1 cellular context compared by ENCODE assay signal in the genomic region with DNA sequence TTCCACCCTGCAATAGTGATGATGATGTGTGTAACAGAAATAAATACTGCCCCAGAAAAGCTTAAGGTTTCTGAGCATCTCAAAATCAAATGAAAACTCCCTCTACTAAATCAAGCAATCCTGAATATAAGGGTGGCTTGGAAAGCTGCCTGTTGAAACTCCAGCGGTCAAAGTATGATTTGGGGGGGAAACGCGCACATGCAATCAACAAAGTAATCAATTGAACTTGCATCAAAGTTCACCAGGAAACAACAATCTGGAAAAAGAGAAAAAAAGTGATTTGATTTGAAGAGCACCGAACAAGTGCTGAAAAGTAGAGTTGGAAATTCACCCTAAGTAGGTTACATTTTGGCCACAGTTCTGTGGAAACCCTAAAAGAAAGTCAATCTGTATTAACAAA.
TF ChIP-seq lines count a peak whose summit lies in the region.

No MANE protein-coding gene starts in this region.

TF ChIP-seq in HepG2, 621 proteins besides CTCF, POLR2A, EP300 and RAD21 (continued from another document):
- TF ChIP-seq, protein P1, sequence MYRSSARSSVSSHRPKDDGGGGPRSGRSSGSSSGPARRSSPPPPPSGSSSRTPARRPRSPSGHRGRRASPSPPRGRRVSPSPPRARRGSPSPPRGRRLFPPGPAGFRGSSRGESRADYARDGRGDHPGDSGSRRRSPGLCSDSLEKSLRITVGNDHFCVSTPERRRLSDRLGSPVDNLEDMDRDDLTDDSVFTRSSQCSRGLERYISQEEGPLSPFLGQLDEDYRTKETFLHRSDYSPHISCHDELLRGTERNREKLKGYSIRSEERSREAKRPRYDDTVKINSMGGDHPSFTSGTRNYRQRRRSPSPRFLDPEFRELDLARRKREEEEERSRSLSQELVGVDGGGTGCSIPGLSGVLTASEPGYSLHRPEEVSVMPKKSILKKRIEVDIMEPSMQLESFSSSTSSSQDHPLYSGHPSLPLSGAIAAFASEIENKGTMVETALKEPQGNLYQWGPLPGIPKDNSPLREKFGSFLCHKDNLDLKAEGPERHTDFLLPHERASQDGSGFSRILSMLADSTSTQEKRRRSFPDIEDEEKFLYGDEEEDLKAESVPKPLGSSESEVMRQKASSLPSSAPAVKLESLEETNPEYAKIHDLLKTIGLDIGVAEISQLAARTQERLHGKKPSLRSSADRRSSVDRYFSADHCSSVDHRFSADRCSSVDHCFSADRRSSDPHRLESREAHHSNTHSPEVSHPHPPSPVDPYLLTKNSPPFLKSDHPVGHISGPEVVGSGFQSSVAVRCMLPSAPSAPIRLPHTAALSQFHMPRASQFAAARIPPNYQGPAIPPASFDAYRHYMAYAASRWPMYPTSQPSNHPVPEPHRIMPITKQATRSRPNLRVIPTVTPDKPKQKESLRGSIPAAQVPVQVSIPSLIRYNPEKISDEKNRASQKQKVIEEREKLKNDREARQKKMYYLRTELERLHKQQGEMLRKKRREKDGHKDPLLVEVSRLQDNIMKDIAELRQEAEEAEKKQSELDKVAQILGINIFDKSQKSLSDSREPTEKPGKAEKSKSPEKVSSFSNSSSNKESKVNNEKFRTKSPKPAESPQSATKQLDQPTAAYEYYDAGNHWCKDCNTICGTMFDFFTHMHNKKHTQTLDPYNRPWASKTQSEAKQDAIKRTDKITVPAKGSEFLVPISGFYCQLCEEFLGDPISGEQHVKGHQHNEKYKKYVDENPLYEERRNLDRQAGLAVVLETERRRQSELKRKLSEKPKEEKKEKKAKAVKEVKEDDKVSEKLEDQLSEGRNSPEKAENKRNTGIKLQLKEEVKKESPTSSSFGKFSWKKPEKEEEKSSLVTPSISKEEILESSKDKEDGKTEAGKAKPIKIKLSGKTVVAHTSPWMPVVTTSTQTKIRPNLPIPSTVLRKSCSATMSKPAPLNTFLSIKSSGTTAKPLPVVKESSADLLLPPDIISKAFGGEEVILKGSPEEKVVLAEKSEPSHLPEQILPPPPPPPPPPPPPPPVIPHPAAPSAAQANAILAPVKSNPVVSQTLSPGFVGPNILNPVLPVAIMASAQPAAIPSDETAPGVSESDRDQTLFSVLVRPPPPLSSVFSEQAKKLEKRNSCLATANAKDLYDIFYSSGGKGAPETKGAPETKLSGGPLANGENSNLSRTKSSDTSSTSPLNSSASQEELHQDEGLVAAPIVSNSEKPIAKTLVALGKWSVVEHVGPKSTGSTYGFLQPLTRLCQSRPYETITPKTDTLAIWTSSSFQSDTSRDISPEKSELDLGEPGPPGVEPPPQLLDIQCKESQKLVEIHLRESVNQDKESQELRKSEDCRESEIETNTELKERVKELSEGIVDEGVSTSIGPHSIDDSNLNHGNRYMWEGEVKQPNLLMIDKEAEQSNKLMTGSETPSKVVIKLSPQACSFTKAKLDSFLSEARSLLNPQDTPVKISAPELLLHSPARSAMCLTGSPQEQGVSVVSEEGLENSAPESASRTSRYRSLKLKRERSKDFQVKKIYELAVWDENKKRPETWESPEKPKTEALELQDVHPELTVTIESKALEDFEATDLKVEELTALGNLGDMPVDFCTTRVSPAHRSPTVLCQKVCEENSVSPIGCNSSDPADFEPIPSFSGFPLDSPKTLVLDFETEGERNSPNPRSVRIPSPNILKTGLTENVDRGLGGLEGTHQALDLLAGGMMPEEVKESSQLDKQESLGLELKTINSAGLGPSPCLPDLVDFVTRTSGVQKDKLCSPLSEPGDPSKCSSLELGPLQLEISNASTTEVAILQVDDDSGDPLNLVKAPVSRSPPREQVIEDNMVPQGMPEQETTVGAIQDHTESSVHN (CRISPR knock-in tag; IDR thresholded peaks at IDR 0.05) = no peak
- TF ChIP-seq GTF2F1 (IDR thresholded peaks at IDR 0.05; ENCODE audit: low read length) = no peak
- TF ChIP-seq, protein P2, sequence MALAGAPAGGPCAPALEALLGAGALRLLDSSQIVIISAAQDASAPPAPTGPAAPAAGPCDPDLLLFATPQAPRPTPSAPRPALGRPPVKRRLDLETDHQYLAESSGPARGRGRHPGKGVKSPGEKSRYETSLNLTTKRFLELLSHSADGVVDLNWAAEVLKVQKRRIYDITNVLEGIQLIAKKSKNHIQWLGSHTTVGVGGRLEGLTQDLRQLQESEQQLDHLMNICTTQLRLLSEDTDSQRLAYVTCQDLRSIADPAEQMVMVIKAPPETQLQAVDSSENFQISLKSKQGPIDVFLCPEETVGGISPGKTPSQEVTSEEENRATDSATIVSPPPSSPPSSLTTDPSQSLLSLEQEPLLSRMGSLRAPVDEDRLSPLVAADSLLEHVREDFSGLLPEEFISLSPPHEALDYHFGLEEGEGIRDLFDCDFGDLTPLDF (CRISPR knock-in tag; IDR thresholded peaks at IDR 0.05) = peak; percentile 26; the same call in 1 of the 2 replicates
- TF ChIP-seq RCOR2 (CRISPR knock-in tag; IDR thresholded peaks at IDR 0.05) = no peak
- no peak for TF ChIP-seq HOXA7 (CRISPR knock-in tag; IDR thresholded peaks at IDR 0.05)
- TF ChIP-seq, protein P3, sequence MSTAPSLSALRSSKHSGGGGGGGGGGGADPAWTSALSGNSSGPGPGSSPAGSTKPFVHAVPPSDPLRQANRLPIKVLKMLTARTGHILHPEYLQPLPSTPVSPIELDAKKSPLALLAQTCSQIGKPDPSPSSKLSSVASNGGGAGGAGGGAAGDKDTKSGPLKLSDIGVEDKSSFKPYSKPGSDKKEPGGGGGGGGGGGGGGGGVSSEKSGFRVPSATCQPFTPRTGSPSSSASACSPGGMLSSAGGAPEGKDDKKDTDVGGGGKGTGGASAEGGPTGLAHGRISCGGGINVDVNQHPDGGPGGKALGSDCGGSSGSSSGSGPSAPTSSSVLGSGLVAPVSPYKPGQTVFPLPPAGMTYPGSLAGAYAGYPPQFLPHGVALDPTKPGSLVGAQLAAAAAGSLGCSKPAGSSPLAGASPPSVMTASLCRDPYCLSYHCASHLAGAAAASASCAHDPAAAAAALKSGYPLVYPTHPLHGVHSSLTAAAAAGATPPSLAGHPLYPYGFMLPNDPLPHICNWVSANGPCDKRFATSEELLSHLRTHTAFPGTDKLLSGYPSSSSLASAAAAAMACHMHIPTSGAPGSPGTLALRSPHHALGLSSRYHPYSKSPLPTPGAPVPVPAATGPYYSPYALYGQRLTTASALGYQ (CRISPR knock-in tag; IDR thresholded peaks at IDR 0.05) = no peak
- no peak for TF ChIP-seq ZNF780A (CRISPR knock-in tag; IDR thresholded peaks at IDR 0.05)
- TF ChIP-seq, protein P4, sequence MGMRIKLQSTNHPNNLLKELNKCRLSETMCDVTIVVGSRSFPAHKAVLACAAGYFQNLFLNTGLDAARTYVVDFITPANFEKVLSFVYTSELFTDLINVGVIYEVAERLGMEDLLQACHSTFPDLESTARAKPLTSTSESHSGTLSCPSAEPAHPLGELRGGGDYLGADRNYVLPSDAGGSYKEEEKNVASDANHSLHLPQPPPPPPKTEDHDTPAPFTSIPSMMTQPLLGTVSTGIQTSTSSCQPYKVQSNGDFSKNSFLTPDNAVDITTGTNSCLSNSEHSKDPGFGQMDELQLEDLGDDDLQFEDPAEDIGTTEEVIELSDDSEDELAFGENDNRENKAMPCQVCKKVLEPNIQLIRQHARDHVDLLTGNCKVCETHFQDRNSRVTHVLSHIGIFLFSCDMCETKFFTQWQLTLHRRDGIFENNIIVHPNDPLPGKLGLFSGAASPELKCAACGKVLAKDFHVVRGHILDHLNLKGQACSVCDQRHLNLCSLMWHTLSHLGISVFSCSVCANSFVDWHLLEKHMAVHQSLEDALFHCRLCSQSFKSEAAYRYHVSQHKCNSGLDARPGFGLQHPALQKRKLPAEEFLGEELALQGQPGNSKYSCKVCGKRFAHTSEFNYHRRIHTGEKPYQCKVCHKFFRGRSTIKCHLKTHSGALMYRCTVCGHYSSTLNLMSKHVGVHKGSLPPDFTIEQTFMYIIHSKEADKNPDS (CRISPR knock-in tag; IDR thresholded peaks at IDR 0.05) = 0 out of 2 replicates have a peak, but pooled peaks have one; percentile 4
- TF ChIP-seq, protein P5, sequence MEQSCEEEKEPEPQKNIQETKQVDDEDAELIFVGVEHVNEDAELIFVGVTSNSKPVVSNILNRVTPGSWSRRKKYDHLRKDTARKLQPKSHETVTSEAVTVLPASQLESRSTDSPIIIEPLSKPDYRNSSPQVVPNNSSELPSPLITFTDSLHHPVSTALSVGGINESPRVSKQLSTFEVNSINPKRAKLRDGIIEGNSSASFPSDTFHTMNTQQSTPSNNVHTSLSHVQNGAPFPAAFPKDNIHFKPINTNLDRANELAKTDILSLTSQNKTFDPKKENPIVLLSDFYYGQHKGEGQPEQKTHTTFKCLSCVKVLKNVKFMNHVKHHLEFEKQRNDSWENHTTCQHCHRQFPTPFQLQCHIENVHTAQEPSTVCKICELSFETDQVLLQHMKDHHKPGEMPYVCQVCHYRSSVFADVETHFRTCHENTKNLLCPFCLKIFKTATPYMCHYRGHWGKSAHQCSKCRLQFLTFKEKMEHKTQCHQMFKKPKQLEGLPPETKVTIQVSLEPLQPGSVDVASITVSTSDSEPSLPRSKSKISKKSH (CRISPR knock-in tag; IDR thresholded peaks at IDR 0.05; ENCODE audit: borderline replicate concordance) = no peak
- no peak for TF ChIP-seq ZNF30 (CRISPR knock-in tag; IDR thresholded peaks at IDR 0.05)
- TF ChIP-seq KLF9 (CRISPR knock-in tag; IDR thresholded peaks at IDR 0.05; ENCODE audit: low read depth) = 0 out of 2 replicates have a peak, but pooled peaks have one; percentile 10
- no peak for TF ChIP-seq ZNF777 (CRISPR knock-in tag; IDR thresholded peaks at IDR 0.05)
- TF ChIP-seq, protein P6, sequence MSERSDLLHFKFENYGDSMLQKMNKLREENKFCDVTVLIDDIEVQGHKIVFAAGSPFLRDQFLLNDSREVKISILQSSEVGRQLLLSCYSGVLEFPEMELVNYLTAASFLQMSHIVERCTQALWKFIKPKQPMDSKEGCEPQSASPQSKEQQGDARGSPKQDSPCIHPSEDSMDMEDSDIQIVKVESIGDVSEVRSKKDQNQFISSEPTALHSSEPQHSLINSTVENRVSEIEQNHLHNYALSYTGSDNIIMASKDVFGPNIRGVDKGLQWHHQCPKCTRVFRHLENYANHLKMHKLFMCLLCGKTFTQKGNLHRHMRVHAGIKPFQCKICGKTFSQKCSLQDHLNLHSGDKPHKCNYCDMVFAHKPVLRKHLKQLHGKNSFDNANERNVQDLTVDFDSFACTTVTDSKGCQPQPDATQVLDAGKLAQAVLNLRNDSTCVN (CRISPR knock-in tag; IDR thresholded peaks at IDR 0.05; ENCODE audit: borderline replicate concordance) = no peak
- no peak for TF ChIP-seq ZNF34 (CRISPR knock-in tag; IDR thresholded peaks at IDR 0.05; ENCODE audit: borderline replicate concordance)
- TF ChIP-seq, protein P7, sequence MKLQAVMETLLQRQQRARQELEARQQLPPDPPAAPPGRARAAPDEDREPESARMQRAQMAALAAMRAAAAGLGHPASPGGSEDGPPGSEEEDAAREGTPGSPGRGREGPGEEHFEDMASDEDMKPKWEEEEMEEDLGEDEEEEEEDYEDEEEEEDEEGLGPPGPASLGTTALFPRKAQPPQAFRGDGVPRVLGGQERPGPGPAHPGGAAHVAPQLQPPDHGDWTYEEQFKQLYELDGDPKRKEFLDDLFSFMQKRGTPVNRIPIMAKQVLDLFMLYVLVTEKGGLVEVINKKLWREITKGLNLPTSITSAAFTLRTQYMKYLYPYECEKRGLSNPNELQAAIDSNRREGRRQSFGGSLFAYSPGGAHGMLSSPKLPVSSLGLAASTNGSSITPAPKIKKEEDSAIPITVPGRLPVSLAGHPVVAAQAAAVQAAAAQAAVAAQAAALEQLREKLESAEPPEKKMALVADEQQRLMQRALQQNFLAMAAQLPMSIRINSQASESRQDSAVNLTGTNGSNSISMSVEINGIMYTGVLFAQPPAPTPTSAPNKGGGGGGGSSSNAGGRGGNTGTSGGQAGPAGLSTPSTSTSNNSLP (IDR thresholded peaks at IDR 0.05; ENCODE audit: low read depth, low read length) = 0 out of 2 replicates have a peak, but pooled peaks have one; percentile 28
- TF ChIP-seq, protein P8, sequence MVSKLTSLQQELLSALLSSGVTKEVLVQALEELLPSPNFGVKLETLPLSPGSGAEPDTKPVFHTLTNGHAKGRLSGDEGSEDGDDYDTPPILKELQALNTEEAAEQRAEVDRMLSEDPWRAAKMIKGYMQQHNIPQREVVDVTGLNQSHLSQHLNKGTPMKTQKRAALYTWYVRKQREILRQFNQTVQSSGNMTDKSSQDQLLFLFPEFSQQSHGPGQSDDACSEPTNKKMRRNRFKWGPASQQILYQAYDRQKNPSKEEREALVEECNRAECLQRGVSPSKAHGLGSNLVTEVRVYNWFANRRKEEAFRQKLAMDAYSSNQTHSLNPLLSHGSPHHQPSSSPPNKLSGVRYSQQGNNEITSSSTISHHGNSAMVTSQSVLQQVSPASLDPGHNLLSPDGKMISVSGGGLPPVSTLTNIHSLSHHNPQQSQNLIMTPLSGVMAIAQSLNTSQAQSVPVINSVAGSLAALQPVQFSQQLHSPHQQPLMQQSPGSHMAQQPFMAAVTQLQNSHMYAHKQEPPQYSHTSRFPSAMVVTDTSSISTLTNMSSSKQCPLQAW (CRISPR knock-in tag; IDR thresholded peaks at IDR 0.05) = no peak
- TF ChIP-seq, protein P9, sequence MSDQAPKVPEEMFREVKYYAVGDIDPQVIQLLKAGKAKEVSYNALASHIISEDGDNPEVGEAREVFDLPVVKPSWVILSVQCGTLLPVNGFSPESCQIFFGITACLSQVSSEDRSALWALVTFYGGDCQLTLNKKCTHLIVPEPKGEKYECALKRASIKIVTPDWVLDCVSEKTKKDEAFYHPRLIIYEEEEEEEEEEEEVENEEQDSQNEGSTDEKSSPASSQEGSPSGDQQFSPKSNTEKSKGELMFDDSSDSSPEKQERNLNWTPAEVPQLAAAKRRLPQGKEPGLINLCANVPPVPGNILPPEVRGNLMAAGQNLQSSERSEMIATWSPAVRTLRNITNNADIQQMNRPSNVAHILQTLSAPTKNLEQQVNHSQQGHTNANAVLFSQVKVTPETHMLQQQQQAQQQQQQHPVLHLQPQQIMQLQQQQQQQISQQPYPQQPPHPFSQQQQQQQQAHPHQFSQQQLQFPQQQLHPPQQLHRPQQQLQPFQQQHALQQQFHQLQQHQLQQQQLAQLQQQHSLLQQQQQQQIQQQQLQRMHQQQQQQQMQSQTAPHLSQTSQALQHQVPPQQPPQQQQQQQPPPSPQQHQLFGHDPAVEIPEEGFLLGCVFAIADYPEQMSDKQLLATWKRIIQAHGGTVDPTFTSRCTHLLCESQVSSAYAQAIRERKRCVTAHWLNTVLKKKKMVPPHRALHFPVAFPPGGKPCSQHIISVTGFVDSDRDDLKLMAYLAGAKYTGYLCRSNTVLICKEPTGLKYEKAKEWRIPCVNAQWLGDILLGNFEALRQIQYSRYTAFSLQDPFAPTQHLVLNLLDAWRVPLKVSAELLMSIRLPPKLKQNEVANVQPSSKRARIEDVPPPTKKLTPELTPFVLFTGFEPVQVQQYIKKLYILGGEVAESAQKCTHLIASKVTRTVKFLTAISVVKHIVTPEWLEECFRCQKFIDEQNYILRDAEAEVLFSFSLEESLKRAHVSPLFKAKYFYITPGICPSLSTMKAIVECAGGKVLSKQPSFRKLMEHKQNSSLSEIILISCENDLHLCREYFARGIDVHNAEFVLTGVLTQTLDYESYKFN (CRISPR knock-in tag; conservative IDR thresholded peaks at IDR 0.05) = 0 out of 2 replicates have a peak, but pooled peaks have one; percentile 23
- TF ChIP-seq KMT2A (CRISPR knock-in tag; IDR thresholded peaks at IDR 0.05) = peak; percentile 13; the same call in 1 of the 2 replicates
